8 cellular contexts compared by ENCODE assay signal in the genomic region with DNA sequence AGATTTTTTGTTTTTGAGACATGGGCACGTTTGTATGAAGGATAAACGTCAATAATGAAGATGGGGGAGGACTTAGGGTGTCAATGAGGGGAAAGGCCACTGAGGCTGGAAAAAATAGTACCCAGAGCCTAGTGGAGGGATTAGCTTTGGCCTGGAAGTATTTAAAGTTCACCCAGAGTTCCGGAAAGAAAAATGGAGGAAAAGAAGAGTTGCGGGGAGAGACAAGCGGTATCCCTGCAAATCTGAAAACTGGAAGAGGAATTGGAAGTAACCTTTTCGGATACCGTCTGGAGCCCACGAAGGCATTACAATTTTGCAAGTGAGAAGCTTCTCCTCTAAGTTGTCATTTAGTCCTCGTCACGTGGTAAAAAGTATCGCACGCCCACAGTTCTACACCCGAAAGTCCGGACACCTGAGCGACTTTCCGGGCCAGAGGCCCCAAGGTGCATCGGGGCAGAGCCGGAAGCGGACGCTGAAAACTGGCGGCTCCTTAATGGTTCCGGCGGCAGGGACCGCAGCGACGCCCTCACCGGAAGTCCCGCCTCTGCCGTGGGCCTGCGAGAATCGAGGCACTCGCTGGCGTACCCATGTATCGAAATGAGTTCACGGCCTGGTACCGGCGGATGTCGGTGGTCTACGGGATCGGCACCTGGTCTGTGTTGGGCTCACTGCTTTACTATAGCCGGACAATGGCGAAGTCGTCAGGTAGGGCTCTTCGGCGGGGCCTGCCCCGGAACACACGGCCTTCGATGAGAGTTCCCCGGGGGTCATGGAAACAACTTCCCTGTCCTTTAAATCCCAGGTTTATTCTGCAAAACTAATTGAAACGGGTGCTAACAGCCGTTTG. TPM values are rescaled to one million over a fixed set of nuclear protein-coding genes. Genes with fewer than 3 reads are reported as not detected.
DNase-seq lines count a peak whose midpoint lies in the region; ATAC-seq and TF ChIP-seq lines count a peak whose summit lies in the region.

A gene with protein sequence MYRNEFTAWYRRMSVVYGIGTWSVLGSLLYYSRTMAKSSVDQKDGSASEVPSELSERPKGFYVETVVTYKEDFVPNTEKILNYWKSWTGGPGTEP (plus strand): TSS at position 541 of the 847 bp plus-strand sequence. CDS start 47 bp downstream, at position 588.

- peak within 1 kb of the TSS; percentile 82 to 99 for H3K9ac ChIP-seq in duodenal mucosa (ENCODE audit: low read depth in 1 of 2, low read length in 2 of 2)

- TF ChIP-seq POLR2A in lower leg skin (IDR thresholded peaks at IDR 0.05), result no peak

- H3K27ac ChIP-seq in duodenal mucosa (ENCODE audit: low read depth, low read length), result peak within 1 kb of the TSS; percentile 76

- CTCF ChIA-PET in activated CD4-positive, alpha-beta memory T cell treated with anti-CD3 and anti-CD28 coated beads for 36 hours (lab: Charles Lee), result interaction anchor here (0.6 kb wide), 1 partner anchor 59 kb away, joined by 3 read pairs; no protein-coding TSS in a partner anchor

- H3K4me1 ChIP-seq in duodenal mucosa (ENCODE audit: control insufficient read depth in 1 of 2, insufficient read depth in 2 of 2, low read length in 2 of 2), result peaks cover 5 to 14% of the 10 kb centered on the region in 2 donors

- H3K36me3 Mint-ChIP-seq in activated CD4-positive, alpha-beta memory T cell treated with anti-CD3 and anti-CD28 coated beads for 36 hours, result peaks cover 22% of the 10 kb centered on the region

- peak within 1 kb of the TSS; percentile 91 for H3K27ac Mint-ChIP-seq in activated CD4-positive, alpha-beta memory T cell treated with anti-CD3 and anti-CD28 coated beads for 36 hours

- H3K36me3 ChIP-seq in duodenal mucosa (ENCODE audit: control insufficient read depth in 1 of 2, insufficient read depth in 2 of 2, low read length in 2 of 2), result peaks cover 3 to 37% of the 10 kb centered on the region in 2 donors

- POLR2A ChIA-PET in activated CD4-positive, alpha-beta memory T cell treated with anti-CD3 and anti-CD28 coated beads for 36 hours (lab: Charles Lee), result interaction anchor here (0.8 to 3.0 kb wide), 2 partner anchors 59 to 99 kb away, joined by 3 to 14 read pairs; a partner anchor contains a TSS

- peaks cover 11% of the 10 kb centered on the region for H3K4me1 Mint-ChIP-seq in activated CD4-positive, alpha-beta memory T cell treated with anti-CD3 and anti-CD28 coated beads for 36 hours (ENCODE audit: low read depth)

- H3K27me3 ChIP-seq in duodenal mucosa (ENCODE audit: control insufficient read depth in 1 of 2, insufficient read depth in 2 of 2, low read length in 2 of 2), result no peaks in the 10 kb centered on the region

- H3K9me3 ChIP-seq in duodenal mucosa (ENCODE audit: control insufficient read depth in 1 of 2, low read length in 2 of 2), result no peaks in the 10 kb centered on the region

- H3K4me3 ChIP-seq in duodenal mucosa (ENCODE audit: low read depth in 1 of 2, low read length in 2 of 2) (peak within 1 kb of the TSS; percentile 96 to 97), lower leg skin (ENCODE audit: low read depth, poor library complexity, severe bottlenecking) (peak within 1 kb of the TSS; percentile 46)

- DNase-seq in CD1c-positive myeloid dendritic cell (ENCODE audit: extremely low spot score) (peak; percentile 94), NCI-H82 treated with DMSO at 0.1 percent for 48 hours (lab: John Stamatoyannopoulos, UW; ENCODE audit: unreplicated experiment) (peak; percentile 76), lower leg skin (ENCODE audit: low spot score in 2 of 2) (peak; percentile 92 to 98)
- peak; percentile 96 for DNase-seq in activated CD4-positive, alpha-beta memory T cell treated with anti-CD3 and anti-CD28 coated beads for 36 hours
- peak; percentile 88 to 94 for DNase-seq in stimulated activated CD4-positive, alpha-beta T cell treated with anti-CD3 and anti-CD28 coated beads, Interleukin-4, amount 100 ng/mL, for 48 hours (ENCODE audit: low read depth in 2 of 2)

- peak within 1 kb of the TSS; percentile 90 for H3K4me3 Mint-ChIP-seq in activated CD4-positive, alpha-beta memory T cell treated with anti-CD3 and anti-CD28 coated beads for 36 hours

- TF ChIP-seq CTCF in lower leg skin (IDR thresholded peaks at IDR 0.05), result no peak

- H3K27me3 Mint-ChIP-seq in activated CD4-positive, alpha-beta memory T cell treated with anti-CD3 and anti-CD28 coated beads for 36 hours, result no peaks in the 10 kb centered on the region

- 0% methylated on average over 37 to 39 of the region's 51 CpGs for WGBS in lower leg skin, 2 donors

- ATAC-seq in GM19438 (IDR thresholded peaks at IDR 0.05; ENCODE audit: low read depth, unreplicated experiment) (peak; percentile 99), HG03575 (IDR thresholded peaks at IDR 0.05; ENCODE audit: extremely low read depth, insufficient number of reproducible peaks, low FRiP score, unreplicated experiment) (peak; percentile 67)

- intact Hi-C loops in activated CD4-positive, alpha-beta memory T cell treated with anti-CD3 and anti-CD28 coated beads for 36 hours (cut with micrococcal nuclease), result loop anchor here (1.0 to 5.0 kb wide), 9 partner anchors 20 to 600 kb away; a partner anchor contains a TSS
- intact Hi-C loops in lower leg skin (cut with DNase I; ENCODE audit: low total_unique reads), result no loop called here

- H3K9me3 Mint-ChIP-seq in activated CD4-positive, alpha-beta memory T cell treated with anti-CD3 and anti-CD28 coated beads for 36 hours, result no peaks in the 10 kb centered on the region

RNA-seq across cellular contexts. Expression of the gene that starts here (rescaled TPM):
- total RNA-seq in activated CD4-positive, alpha-beta memory T cell treated with anti-CD3 and anti-CD28 coated beads for 36 hours, result 10 to 100 TPM; 56.0 to 59.0 TPM
- 100 to 1,000 TPM in 2 of 4 donors, 10 to 100 TPM in 2; 83.1 to 164 (median 112) TPM for total RNA-seq in lower leg skin

Comparison
In these comparisons a context has a peak if more than half of its experiments do, and no peak if none do; other contexts are left out.
1. Peak in every context shown above with its lines: DNase-seq, ATAC-seq, H3K4me3 ChIP-seq and H3K27ac ChIP-seq.